In the genomic region with DNA sequence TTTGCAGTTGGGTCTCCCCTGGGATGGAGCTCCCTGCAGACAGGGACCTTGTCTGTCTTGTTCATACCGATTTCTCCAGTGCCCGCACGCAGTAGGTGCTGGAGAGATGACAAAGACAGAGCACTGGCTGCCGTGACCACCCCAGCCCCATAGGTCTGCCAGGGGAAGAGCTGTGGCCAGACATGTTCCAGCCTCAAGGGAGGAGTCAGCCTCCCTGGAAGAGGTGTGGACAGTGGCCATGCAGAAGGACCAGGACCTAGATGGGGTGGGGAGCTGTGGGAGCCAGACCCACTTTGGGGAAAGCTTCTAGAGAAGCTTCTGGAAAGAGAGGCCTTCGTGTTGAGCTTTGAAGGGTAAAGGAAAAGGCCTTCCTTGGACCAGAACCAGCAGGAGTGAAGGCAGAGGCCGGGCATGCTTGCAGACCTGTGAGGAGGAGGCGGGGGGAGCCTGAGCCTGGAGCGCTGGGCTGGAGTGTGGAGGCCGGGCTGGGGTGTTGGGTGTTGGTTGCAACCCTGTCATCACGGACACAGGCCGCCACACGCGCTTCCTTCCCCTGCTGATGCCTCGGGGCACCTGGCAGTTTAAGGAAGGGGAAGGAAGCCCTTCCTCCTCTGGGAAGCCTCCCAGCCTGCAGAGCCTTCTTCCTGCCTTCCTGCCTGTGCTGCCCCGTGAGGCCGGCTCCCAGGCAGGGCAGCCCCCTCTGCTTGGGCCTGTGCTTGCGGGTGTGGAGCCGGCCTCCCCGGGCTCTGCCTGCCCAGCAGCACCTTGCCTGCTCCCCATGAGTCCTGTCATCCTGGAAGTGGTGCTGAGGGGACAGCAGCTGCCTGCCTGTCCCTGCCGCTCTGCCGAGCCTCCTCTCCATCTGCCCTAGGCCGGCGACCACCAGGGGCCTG, we compare ENCODE assay signal across 13 cellular contexts. TPM values are rescaled to one million over a fixed set of nuclear protein-coding genes. Genes with fewer than 3 reads are reported as not detected.
DNase-seq lines count a peak whose midpoint lies in the region; ATAC-seq, FAIRE-seq and TF ChIP-seq lines count a peak whose summit lies in the region.
"Had no signal": no experiment of that assay in that cellular context is flagged by ENCODE, and none has a peak within 500 bp of the region (broad histone marks: within the 10 kb centered on the region; RNA-seq: fewer than 3 reads in every experiment).

No MANE protein-coding gene starts in this region.

- intact Hi-C loops in HepG2 (cut with micrococcal nuclease; ENCODE audit: unreplicated experiment) = no loop called here
- intact Hi-C loops in activated B cell treated with CpG ODN at 0.5 μM for 24 hours (cut with micrococcal nuclease) = loop anchor here (5.0 to 10.0 kb wide), 5 partner anchors 101 to 1164 kb away; a partner anchor contains a TSS

- no peaks in the 10 kb centered on the region for H3K27me3 Mint-ChIP-seq in activated B cell treated with CpG ODN at 0.5 μM for 24 hours

- H3K79me2 ChIP-seq in HepG2 (ENCODE audit: insufficient read depth, low read length) = peaks cover 8% of the 10 kb centered on the region

- no peak for FAIRE-seq in HepG2 (lab: Jason Lieb, UNC)
- FAIRE-seq: frontal cortex, small intestine had no signal

- in situ Hi-C loops in HepG2 (cut with HindIII; ENCODE audit: extremely low pct_ligation_motif_present, low pct_unique_long_range_greater_than_20kb) = no loop called here

- TF ChIP-seq POLR2A in HepG2 (IDR thresholded peaks at IDR 0.05; ENCODE audit: insufficient read depth in 1 of 2, low read depth in 2 of 2, low read length in 2 of 2) (no peak), gastroesophageal sphincter (IDR thresholded peaks at IDR 0.05) (no peak)

- H3K27ac Mint-ChIP-seq in activated B cell treated with CpG ODN at 0.5 μM for 24 hours = peak overlapping the region; percentile 89

- POLR2A ChIA-PET in HepG2 (lab: Yijun Ruan, JAX) = no interaction called here
- POLR2A ChIA-PET in activated B cell treated with CpG ODN at 0.5 μM for 24 hours (lab: Charles Lee) = interaction anchor here (1.0 to 7.5 kb wide), 5 partner anchors 9 to 23 kb away, joined by 3 to 91 read pairs (median 5); a partner anchor contains a TSS

- H3K36me3 ChIP-seq in liver (ENCODE audit: control insufficient read depth in 4 of 4, insufficient read depth in 3 of 4, low read depth in 1 of 4, low read length in 3 of 4) (no peaks in the 10 kb centered on the region), HepG2 (replicated peaks in 1 of 2; ENCODE audit: control insufficient read depth in 1 of 2, insufficient read depth in 2 of 2, low read length in 2 of 2) (peaks cover 0 to 8% of the 10 kb centered on the region in 2 experiments; a peak in 1 of 5 replicates), gastroesophageal sphincter (no peaks in the 10 kb centered on the region)

- no peaks in the 10 kb centered on the region for H4K20me1 ChIP-seq in HepG2 (ENCODE audit: insufficient read depth, low read length)

- peaks cover 44% of the 10 kb centered on the region for H3K36me3 Mint-ChIP-seq in activated B cell treated with CpG ODN at 0.5 μM for 24 hours (ENCODE audit: low read depth)

- H3K9me3 ChIP-seq in liver (ENCODE audit: control insufficient read depth in 4 of 4, low read length in 3 of 4) (no peaks in the 10 kb centered on the region), HepG2 (ENCODE audit: low read length) (no peaks in the 10 kb centered on the region), gastroesophageal sphincter (no peaks in the 10 kb centered on the region)
- H3K9me3 ChIP-seq: testis had no signal

- TF ChIP-seq EP300 in HepG2 (IDR thresholded peaks at IDR 0.05; ENCODE audit: low read depth in 2 of 2, low read length in 2 of 2) (no peak), HepG2 (CRISPR knock-in tag; IDR thresholded peaks at IDR 0.05; ENCODE audit: borderline replicate concordance) (no peak), gastroesophageal sphincter (IDR thresholded peaks at IDR 0.05) (no peak)

- H3K4me1 Mint-ChIP-seq in activated B cell treated with CpG ODN at 0.5 μM for 24 hours = peaks cover 76% of the 10 kb centered on the region

- H3K4me1 ChIP-seq in liver (ENCODE audit: control insufficient read depth in 4 of 4, insufficient read depth in 4 of 4, low read length in 3 of 4) = peaks cover 0 to 14% (median 0%) of the 10 kb centered on the region in 4 donors
- H3K4me1 ChIP-seq in HepG2 (ENCODE audit: insufficient read depth, low read length) = peaks cover 16% of the 10 kb centered on the region
- peaks cover 0 to 52% (median 8%) of the 10 kb centered on the region in 3 donors for H3K4me1 ChIP-seq in gastroesophageal sphincter

- 81% methylated on average over 23 of the region's 23 CpGs for WGBS in liver
- 96% methylated on average over 14 of the region's 23 CpGs for WGBS in HepG2 (ENCODE audit: low lambda C conversion rate)
- WGBS in gastroesophageal sphincter (ENCODE audit: low coverage in 1 of 2), 2 donors = 80 to 93% methylated on average over 1 to 2 of the region's 23 CpGs

- CTCF ChIA-PET in HepG2 (lab: Yijun Ruan, JAX; ENCODE audit: low intra/inter-chr PET ratio, low total read pairs) = no interaction called here
- CTCF ChIA-PET in activated B cell treated with CpG ODN at 0.5 μM for 24 hours (lab: Charles Lee) = interaction anchor here (0.8 to 5.1 kb wide), 5 partner anchors 9 to 82 kb away, joined by 3 to 31 read pairs (median 3); no protein-coding TSS in a partner anchor

- H3K27ac ChIP-seq in liver (ENCODE audit: low read depth in 1 of 2, low read length in 2 of 2) (peak overlapping the region in 1 of 2 donors; percentile 50), HepG2 (ENCODE audit: extremely low read length, insufficient read depth, low read length) (no peak overlapping the region), gastroesophageal sphincter (peak overlapping the region in 1 of 4 donors; percentile 7)
- H3K27ac ChIP-seq: PC-9, testis had no signal

- TF ChIP-seq RAD21 in liver (IDR thresholded peaks at IDR 0.05) (no peak), HepG2 (CRISPR knock-in tag; IDR thresholded peaks at IDR 0.05) (no peak)

- H2AFZ ChIP-seq in HepG2 (ENCODE audit: low read length) = no peak overlapping the region
- H2AFZ ChIP-seq: PC-9 had no signal

- ATAC-seq in HepG2 (no peak), activated B cell treated with CpG ODN at 0.5 μM for 24 hours (ENCODE audit: low read depth) (no peak), HG03139 (IDR thresholded peaks at IDR 0.05; ENCODE audit: unreplicated experiment) (no peak), gastroesophageal sphincter (no peak)

- H3K4me2 ChIP-seq in HepG2 (ENCODE audit: low read depth, low read length) = no peak overlapping the region
- H3K4me2 ChIP-seq: PC-9 had no signal

- H3K9me3 Mint-ChIP-seq in activated B cell treated with CpG ODN at 0.5 μM for 24 hours = no peaks in the 10 kb centered on the region

- H3K4me3 ChIP-seq in liver (ENCODE audit: low read depth in 1 of 3, low read length in 3 of 3) = no peak overlapping the region
- H3K4me3 ChIP-seq in HepG2 (replicated peaks in 1 of 3; ENCODE audit: insufficient read depth in 1 of 3, low read depth in 2 of 3, low read length in 3 of 3) = no peak overlapping the region
- no peak overlapping the region for H3K4me3 ChIP-seq in gastroesophageal sphincter
- H3K4me3 ChIP-seq: PC-9, testis had no signal

- H3K9ac ChIP-seq in liver (ENCODE audit: low read depth in 1 of 2, low read length in 2 of 2) (no peak overlapping the region), HepG2 (ENCODE audit: insufficient read depth, low read depth, low read length) (no peak overlapping the region)

- peak overlapping the region; percentile 72 for H3K4me3 Mint-ChIP-seq in activated B cell treated with CpG ODN at 0.5 μM for 24 hours

- H3K27me3 ChIP-seq in liver (ENCODE audit: control insufficient read depth in 4 of 4, insufficient read depth in 4 of 4, low read length in 3 of 4) (no peaks in the 10 kb centered on the region), HepG2 (ENCODE audit: control insufficient read depth in 1 of 2, insufficient read depth in 2 of 2, low read length in 2 of 2) (no peaks in the 10 kb centered on the region), gastroesophageal sphincter (no peaks in the 10 kb centered on the region)
- H3K27me3 ChIP-seq: testis had no signal

- no peak for TF ChIP-seq CTCF in liver (IDR thresholded peaks at IDR 0.05; ENCODE audit: low read depth, low read length, missing input control)
- no peak for TF ChIP-seq CTCF in HepG2 (CRISPR knock-in tag; IDR thresholded peaks at IDR 0.05)
- no peak for TF ChIP-seq CTCF in activated B cell treated with CpG ODN at 0.5 μM for 24 hours (IDR thresholded peaks at IDR 0.05)
- TF ChIP-seq CTCF in gastroesophageal sphincter (IDR thresholded peaks at IDR 0.05) = no peak

- no TSS peak for BruUV-seq in HepG2 (replicated peaks; lab: Mats Ljungman, UMichigan)

- DNase-seq in HepG2 (ENCODE audit: low spot score) = no peak
- no peak for DNase-seq in activated B cell treated with CpG ODN at 0.5 μM for 24 hours
- DNase-seq in kidney tubule cell (ENCODE audit: low spot score) = peak; percentile 28
- no peak for DNase-seq in NCI-H1048 (lab: John Stamatoyannopoulos, UW)
- no peak for DNase-seq in islet precursor cell
- DNase-seq: activated naive CD4-positive, alpha-beta T cell treated with anti-CD3 and anti-CD28 coated beads, Interleukin-2, amount 50 U/mL, for 16 hours; small intestine; testis had no signal

RNA-seq across cellular contexts. Expression of a gene that starts 12.3 kb away (rescaled TPM):
- 1 to 10 TPM; 3.3 to 8.0 TPM for total RNA-seq in liver
- polyA plus RNA-seq in liver = 1 to 10 TPM in 1 of 2 donors, under 1 TPM in 1; 0.21 to 1.3 TPM
- total RNA-seq in HepG2 (2016; rRNA removed; fragmentation: Illumina TruSeq; extraction: Trizol) = 1.6 and 4.7 TPM in 2 replicates
- 2.8 and 3.4 TPM in 2 replicates for total RNA-seq in HepG2 (2016; cell fraction: cytosol; rRNA removed; fragmentation: Illumina TruSeq; extraction: Trizol; ENCODE audit: low read depth)
- 1.8 and 4.7 TPM in 2 replicates for total RNA-seq in HepG2 (2016; cell fraction: insoluble cytoplasmic fraction; rRNA removed; fragmentation: Illumina TruSeq; extraction: Trizol)
- 4.0 and 4.2 TPM in 2 replicates for total RNA-seq in HepG2 (2016; cell fraction: membrane; rRNA removed; fragmentation: Illumina TruSeq; extraction: Trizol)
- total RNA-seq in HepG2 (2016; cell fraction: nucleus; rRNA removed; fragmentation: Illumina TruSeq; extraction: Trizol) = 5.4 TPM in 2 replicates
- polyA plus RNA-seq in HepG2 (2011; rRNA removed) = 2.5 and 3.5 TPM in 2 replicates
- 2.1 and 3.1 TPM in 2 replicates for polyA plus RNA-seq in HepG2 (2011; cell fraction: cytosol; rRNA removed)
- polyA plus RNA-seq in HepG2 (2011; cell fraction: nucleus; rRNA removed) = 12.5 and 18.1 TPM in 2 replicates
- 1.0 and 2.7 TPM in 2 replicates for polyA plus RNA-seq in HepG2 (2012)
- 0.36 and 0.55 TPM in 2 replicates for polyA plus RNA-seq in HepG2 (2016; cell fraction: cytosol; fragmentation: Illumina TruSeq; extraction: Trizol; ENCODE audit: low read depth)
- polyA plus RNA-seq in HepG2 (2016; cell fraction: insoluble cytoplasmic fraction; fragmentation: Illumina TruSeq; extraction: Trizol; ENCODE audit: low read depth) = 1.4 TPM in 2 replicates
- polyA plus RNA-seq in HepG2 (2016; cell fraction: membrane; fragmentation: Illumina TruSeq; extraction: Trizol; ENCODE audit: low read depth) = 0.68 and 0.80 TPM in 2 replicates
- 14.8 and 15.4 TPM in 2 replicates for polyA plus RNA-seq in HepG2 (2016; cell fraction: nucleus; fragmentation: Illumina TruSeq; extraction: Trizol; ENCODE audit: insufficient read depth, low read depth)
- polyA minus RNA-seq in HepG2 (2011; rRNA and poly(A)+ RNA removed; ENCODE audit: low replicate concordance) = 7.0 and 19.1 TPM in 2 replicates
- 1.7 and 2.0 TPM in 2 replicates for polyA minus RNA-seq in HepG2 (2011; cell fraction: cytosol; rRNA and poly(A)+ RNA removed)
- polyA minus RNA-seq in HepG2 (2011; cell fraction: nucleus; rRNA and poly(A)+ RNA removed) = 5.2 and 7.6 TPM in 2 replicates
- total RNA-seq in activated B cell treated with CpG ODN at 0.5 μM for 24 hours = 81.8 and 90.1 TPM in 2 replicates
- 1 to 10 TPM; 2.3 to 5.7 (median 3.5) TPM for total RNA-seq in gastroesophageal sphincter
